ENCODE assay signal across 8 cellular contexts in the genomic region with DNA sequence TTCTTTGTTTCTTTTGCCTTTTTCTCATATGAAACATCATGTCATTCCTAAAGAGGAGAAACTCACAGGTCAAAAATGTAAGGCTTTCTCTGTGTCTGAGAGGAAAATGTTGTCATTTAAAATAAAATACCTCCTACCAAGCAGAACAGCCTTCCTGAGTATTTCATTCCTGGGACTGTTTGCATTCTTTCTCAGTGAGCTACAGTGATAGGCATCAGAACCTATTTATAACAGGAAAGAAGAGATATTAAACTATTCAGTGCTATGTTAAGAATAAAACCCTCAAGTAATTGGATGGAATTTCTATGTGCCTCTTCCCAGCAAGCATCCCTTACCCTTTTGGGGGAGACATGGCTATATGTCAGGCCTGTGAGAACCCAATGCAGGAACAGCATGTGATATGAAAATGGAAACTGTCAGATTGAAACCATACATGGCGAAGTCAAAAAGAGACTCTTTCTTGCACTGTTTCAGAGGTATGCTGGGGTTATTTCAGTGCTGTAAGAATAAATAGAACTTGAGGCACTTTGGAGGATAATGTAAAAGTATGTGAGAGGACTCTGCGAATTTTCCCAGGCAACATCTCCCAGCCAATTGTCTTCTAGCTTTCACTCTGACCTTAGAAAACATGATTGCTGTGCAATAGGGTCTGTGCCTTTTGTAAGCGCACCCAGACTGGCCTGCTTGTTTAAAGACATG.
A peak's percentile ranks its signal among the peaks of the same experiment; 100 is the strongest.
DNase-seq lines count a peak whose midpoint lies in the region; ATAC-seq, FAIRE-seq and TF ChIP-seq lines count a peak whose summit lies in the region.

No MANE protein-coding gene starts in this region.

- no peak overlapping the region for H3K4me3 Mint-ChIP-seq in CD14-positive monocyte

- ATAC-seq in GM21737 (IDR thresholded peaks at IDR 0.05; ENCODE audit: unreplicated experiment) (peak; percentile 88), GM19324 (IDR thresholded peaks at IDR 0.05; ENCODE audit: low FRiP score, unreplicated experiment) (no peak)

- no peak overlapping the region for H3K27ac Mint-ChIP-seq in CD14-positive monocyte

- TF ChIP-seq CTCF in AG09319 (IDR thresholded peaks at IDR 0.05; ENCODE audit: low read depth, low read length) (no peak), right atrium auricular region (IDR thresholded peaks at IDR 0.05) (no peak), CD14-positive monocyte (IDR thresholded peaks at IDR 0.05) (no peak)

- H3K36me3 ChIP-seq in right atrium auricular region: no peaks in the 10 kb centered on the region

- no peaks in the 10 kb centered on the region for H3K4me1 Mint-ChIP-seq in CD14-positive monocyte

- H3K9me3 ChIP-seq in right atrium auricular region: no peaks in the 10 kb centered on the region

- H3K27me3 Mint-ChIP-seq in CD14-positive monocyte (ENCODE audit: low read depth in 3 of 3): peaks cover 0 to 3% (median 0%) of the 10 kb centered on the region in 3 donors

- H3K4me1 ChIP-seq in right atrium auricular region: peaks cover 0 to 27% of the 10 kb centered on the region in 2 donors

- H3K27ac ChIP-seq in right atrium auricular region: peak overlapping the region; percentile 68 to 88

- no peaks in the 10 kb centered on the region for H3K9me3 Mint-ChIP-seq in CD14-positive monocyte

- H3K36me3 Mint-ChIP-seq in CD14-positive monocyte: no peaks in the 10 kb centered on the region

- DNase-seq in AG09319 (ENCODE audit: extremely low read depth, low read depth) (peak; percentile 86), RCC 7860 (ENCODE audit: low spot score) (peak; percentile 86), right atrium auricular region (ENCODE audit: low spot score) (no peak), DMS53 treated with DMSO at 0.1 percent for 48 hours (lab: John Stamatoyannopoulos, UW; ENCODE audit: unreplicated experiment) (no peak), CD14-positive monocyte (ENCODE audit: low spot score) (no peak), DMS 273 treated with DMSO at 0.1 percent for 48 hours (lab: John Stamatoyannopoulos, UW) (no peak)

- FAIRE-seq in RCC 7860 (lab: Jason Lieb, UNC): no peak

- intact Hi-C loops in CD14-positive monocyte (cut with micrococcal nuclease): no loop called here

- H3K27me3 ChIP-seq in right atrium auricular region: no peaks in the 10 kb centered on the region

- no peak overlapping the region for H3K4me3 ChIP-seq in right atrium auricular region

Comparison
In these comparisons a context has a peak if more than half of its experiments do, and no peak if none do; other contexts are left out.
1. DNase-seq: peak in AG09319 (single experiment) and RCC 7860 (single experiment); none in right atrium auricular region (single experiment), DMS53 treated with DMSO at 0.1 percent for 48 hours (single experiment), CD14-positive monocyte (single experiment) and DMS 273 treated with DMSO at 0.1 percent for 48 hours (single experiment).